In genomic region chr1:91819038-91819788, GRCh38 we compare ENCODE assay signal across 17 cellular contexts.
DNase-seq lines count a peak whose midpoint lies in the region; ATAC-seq and TF ChIP-seq lines count a peak whose summit lies in the region.
"Had no signal": no experiment of that assay in that cellular context is flagged by ENCODE, and none has a peak within 500 bp of the region (broad histone marks: within the 10 kb centered on the region; RNA-seq: fewer than 3 reads in every experiment).

No MANE protein-coding gene starts in this region.

- H2BK12ac ChIP-seq in mesenchymal stem cell (ENCODE audit: low read length in 2 of 2): no peak overlapping the region

- H3K27ac ChIP-seq in mesenchymal stem cell (ENCODE audit: low read length, poor library complexity, severe bottlenecking): no peak overlapping the region
- H3K27ac ChIP-seq in subcutaneous abdominal adipose tissue (ENCODE audit: low read depth, low read length): peak overlapping the region; percentile 66
- H3K27ac ChIP-seq: 22Rv1, GM23248 had no signal

- peak overlapping the region; percentile 35 for H2AK5ac ChIP-seq in mesenchymal stem cell (ENCODE audit: low read length, severe bottlenecking)

- H3K9ac ChIP-seq in mesenchymal stem cell (ENCODE audit: low read length) (peak overlapping the region; percentile 61), subcutaneous abdominal adipose tissue (ENCODE audit: low read length in 5 of 5) (peak overlapping the region in 2 of 5 donors; percentile 21 to 24)
- H3K9ac ChIP-seq: GM23248 had no signal

- in situ Hi-C loops in HAP-1 (cut with MboI; ENCODE audit: low sequenced_read_pairs): no loop called here

- H4K91ac ChIP-seq in mesenchymal stem cell (ENCODE audit: low read length): no peak overlapping the region

- peaks cover 6% of the 10 kb centered on the region for H3K36me3 Mint-ChIP-seq in central memory CD8-positive, alpha-beta T cell (ENCODE audit: insufficient read depth)
- H3K36me3 Mint-ChIP-seq: stimulated activated naive B cell treated with anti-CD40 and anti-IgM and Interleukin-4, amounts not matched to agents 10 μg/mL and 1 μg/mL and 100 μg/mL, for 72 hours had no signal

- no peak for ATAC-seq in central memory CD8-positive, alpha-beta T cell (replicated peaks; ENCODE audit: extremely low read depth, poor library complexity, severe bottlenecking)
- no peak for ATAC-seq in omental fat pad (ENCODE audit: low FRiP score)
- ATAC-seq: stimulated activated naive B cell treated with anti-CD40 and anti-IgM and Interleukin-4, amounts not matched to agents 10 μg/mL and 1 μg/mL and 100 μg/mL, for 72 hours had no signal

- no peak overlapping the region for H3K4me2 ChIP-seq in mesenchymal stem cell (ENCODE audit: low read length, poor library complexity, severe bottlenecking)

- peaks cover 16% of the 10 kb centered on the region for H3K79me1 ChIP-seq in mesenchymal stem cell (replicated peaks; ENCODE audit: low read length, poor library complexity, severe bottlenecking)

- H3K9me3 ChIP-seq in mesenchymal stem cell (ENCODE audit: control insufficient read depth, low read length) (no peaks in the 10 kb centered on the region), subcutaneous abdominal adipose tissue (ENCODE audit: control insufficient read depth in 5 of 5, low read length in 5 of 5) (no peaks in the 10 kb centered on the region), HAP-1 (no peaks in the 10 kb centered on the region)

- no peaks in the 10 kb centered on the region for H3K27me3 Mint-ChIP-seq in central memory CD8-positive, alpha-beta T cell
- H3K27me3 Mint-ChIP-seq: CD4-positive, alpha-beta T cell; stimulated activated naive B cell treated with anti-CD40 and anti-IgM and Interleukin-4, amounts not matched to agents 10 μg/mL and 1 μg/mL and 100 μg/mL, for 72 hours had no signal

- no peak overlapping the region for H4K8ac ChIP-seq in mesenchymal stem cell (ENCODE audit: low read length)

- no peak overlapping the region for H3K4ac ChIP-seq in mesenchymal stem cell (ENCODE audit: low read depth in 1 of 2, low read length in 2 of 2)

- TF ChIP-seq CTCF in omental fat pad (IDR thresholded peaks at IDR 0.05): no peak

- no peak overlapping the region for H3K23ac ChIP-seq in mesenchymal stem cell (ENCODE audit: low read length in 2 of 2)

- no peak overlapping the region for H3K4me3 Mint-ChIP-seq in central memory CD8-positive, alpha-beta T cell
- H3K4me3 Mint-ChIP-seq: CD4-positive, alpha-beta T cell; stimulated activated naive B cell treated with anti-CD40 and anti-IgM and Interleukin-4, amounts not matched to agents 10 μg/mL and 1 μg/mL and 100 μg/mL, for 72 hours had no signal

- DNase-seq in DMS153 (lab: John Stamatoyannopoulos, UW) (peak; percentile 76), DMS153 treated with DMSO at 0.1 percent for 48 hours (lab: John Stamatoyannopoulos, UW; ENCODE audit: unreplicated experiment) (no peak), mesenchymal stem cell (no peak), HAP-1 (ENCODE audit: low spot score in 2 of 2) (no peak), GM19240 (ENCODE audit: insufficient read length, low spot score) (no peak), omental fat pad (ENCODE audit: low spot score) (no peak)
- DNase-seq in central memory CD8-positive, alpha-beta T cell (ENCODE audit: low spot score in 2 of 2): no peak
- DNase-seq: activated CD4-positive, CD25-positive, alpha-beta regulatory T cell treated with anti-CD3 and anti-CD28 coated beads, Interleukin-2, amount 50 U/mL, for 72 hours; activated T-cell treated with anti-CD3 and anti-CD28 coated beads for 4 hours; CD4-positive, alpha-beta T cell; GM23248; NCI-H2081 treated with DMSO at 0.1 percent for 48 hours; stimulated activated CD4-positive, alpha-beta T cell treated with anti-CD3 and anti-CD28 coated beads, Interleukin-4, amount 100 ng/mL, for 24 hours; stimulated activated naive B cell treated with anti-CD40 and anti-IgM and Interleukin-4, amounts not matched to agents 10 μg/mL and 1 μg/mL and 100 μg/mL, for 72 hours; SW 1271 had no signal

- H2BK120ac ChIP-seq in mesenchymal stem cell (ENCODE audit: low read depth, low read length): no peak overlapping the region

- H3K36me3 ChIP-seq in mesenchymal stem cell (ENCODE audit: control insufficient read depth in 1 of 2, insufficient read depth in 2 of 2, low read depth in 1 of 2, low read length in 2 of 2) (peaks cover 0 to 51% of the 10 kb centered on the region in 2 experiments), subcutaneous abdominal adipose tissue (ENCODE audit: control insufficient read depth in 5 of 5, insufficient read depth in 5 of 5, low read length in 5 of 5) (peaks cover 0 to 3% (median 0%) of the 10 kb centered on the region in 5 donors), HAP-1 (replicated peaks) (no peaks in the 10 kb centered on the region)

- WGBS in mesenchymal stem cell: 63% methylated on average over 11 of the region's 11 CpGs

- peaks cover 75% of the 10 kb centered on the region for H3K4me1 Mint-ChIP-seq in central memory CD8-positive, alpha-beta T cell

- no peaks in the 10 kb centered on the region for H3K4me1 ChIP-seq in mesenchymal stem cell (ENCODE audit: control insufficient read depth, insufficient read depth, low read depth, low read length)
- H3K4me1 ChIP-seq in subcutaneous abdominal adipose tissue (ENCODE audit: control insufficient read depth in 5 of 5, insufficient read depth in 5 of 5, low read length in 5 of 5): peaks cover 3 to 46% (median 34%) of the 10 kb centered on the region in 5 donors
- peaks cover 12% of the 10 kb centered on the region for H3K4me1 ChIP-seq in HAP-1

- H3K27me3 ChIP-seq in mesenchymal stem cell (ENCODE audit: control insufficient read depth in 1 of 2, insufficient read depth in 1 of 2, low read length in 2 of 2) (no peaks in the 10 kb centered on the region), subcutaneous abdominal adipose tissue (ENCODE audit: control insufficient read depth in 5 of 5, insufficient read depth in 4 of 5, low read length in 5 of 5) (no peaks in the 10 kb centered on the region), HAP-1 (ENCODE audit: low read depth) (no peaks in the 10 kb centered on the region)

- no peak overlapping the region for H2BK15ac ChIP-seq in mesenchymal stem cell (ENCODE audit: low read depth, poor library complexity, severe bottlenecking)

- peak overlapping the region in 1 of 2 experiments; percentile 60 for H3K18ac ChIP-seq in mesenchymal stem cell (ENCODE audit: low read depth in 1 of 2, low read length in 2 of 2)

- no peak overlapping the region for H3K4me3 ChIP-seq in mesenchymal stem cell (ENCODE audit: insufficient read depth in 1 of 2, low read depth in 1 of 2, low read length in 2 of 2)
- no peak overlapping the region for H3K4me3 ChIP-seq in subcutaneous abdominal adipose tissue (ENCODE audit: low read depth in 1 of 5, low read length in 5 of 5)
- no peak overlapping the region for H3K4me3 ChIP-seq in HAP-1
- H3K4me3 ChIP-seq: GM23248 had no signal

- peak overlapping the region; percentile 30 for H3K27ac Mint-ChIP-seq in central memory CD8-positive, alpha-beta T cell (ENCODE audit: low read depth)
- H3K27ac Mint-ChIP-seq: CD4-positive, alpha-beta T cell; stimulated activated naive B cell treated with anti-CD40 and anti-IgM and Interleukin-4, amounts not matched to agents 10 μg/mL and 1 μg/mL and 100 μg/mL, for 72 hours had no signal

- no peak overlapping the region for H3K14ac ChIP-seq in mesenchymal stem cell (ENCODE audit: low read length in 2 of 2)

- no peak overlapping the region for H2BK5ac ChIP-seq in mesenchymal stem cell (ENCODE audit: low read depth, low read length, poor library complexity, severe bottlenecking)

- H3K9me3 Mint-ChIP-seq in central memory CD8-positive, alpha-beta T cell: no peaks in the 10 kb centered on the region
- H3K9me3 Mint-ChIP-seq: CD4-positive, alpha-beta T cell; stimulated activated naive B cell treated with anti-CD40 and anti-IgM and Interleukin-4, amounts not matched to agents 10 μg/mL and 1 μg/mL and 100 μg/mL, for 72 hours had no signal

- H2AFZ ChIP-seq in mesenchymal stem cell (ENCODE audit: low read depth, low read length): no peak overlapping the region
- H2AFZ ChIP-seq: GM23248 had no signal
